Comparison of ENCODE assay signal across 29 cellular contexts in genomic region chr22:43504068-43504467, GRCh38.
"Had no signal": no experiment of that assay in that cellular context is flagged by ENCODE, and none has a peak within 500 bp of the region (broad histone marks: within the 10 kb centered on the region; RNA-seq: fewer than 3 reads in every experiment).

No MANE protein-coding gene starts in this region.

- H3K4me3 ChIP-seq: colonic mucosa, coronary artery, dorsolateral prefrontal cortex, esophagus muscularis mucosa, esophagus squamous epithelium, gastrocnemius medialis, gastroesophageal sphincter, heart left ventricle, heart right ventricle, hepatocyte had no signal

- H3K9me3 ChIP-seq: colonic mucosa, esophagus muscularis mucosa, esophagus squamous epithelium, gastrocnemius medialis, gastroesophageal sphincter, heart left ventricle, heart right ventricle had no signal

- H3K9me3 Mint-ChIP-seq: dendritic cell treated with granulocyte-macrophage colony-stimulating factor and Interleukin-4, amounts not matched to agents 40 ng/mL and 50 ng/mL, for 4 days; effector memory CD8-positive, alpha-beta T cell had no signal

- H3K27ac Mint-ChIP-seq: dendritic cell treated with granulocyte-macrophage colony-stimulating factor and Interleukin-4, amounts not matched to agents 40 ng/mL and 50 ng/mL, for 4 days; effector memory CD8-positive, alpha-beta T cell; endodermal cell had no signal

- H3K4me1 Mint-ChIP-seq: endodermal cell had no signal

- H2AFZ ChIP-seq: hepatocyte had no signal

- ATAC-seq: effector memory CD8-positive, alpha-beta T cell; esophagus mucosa; foreskin keratinocyte; gastrocnemius medialis; gastroesophageal sphincter; heart left ventricle; heart right ventricle had no signal

- H3K4me1 ChIP-seq: colonic mucosa, esophagus muscularis mucosa, esophagus squamous epithelium, foreskin keratinocyte, gastrocnemius medialis, gastroesophageal sphincter, heart left ventricle, heart right ventricle had no signal

- H3K36me3 ChIP-seq: colonic mucosa, esophagus muscularis mucosa, esophagus squamous epithelium, gastrocnemius medialis, gastroesophageal sphincter, heart left ventricle, heart right ventricle had no signal

- H3K4me2 ChIP-seq: hepatocyte had no signal

- DNase-seq: colonic mucosa; cortex of kidney; dermis blood vessel endothelial cell; dorsolateral prefrontal cortex; effector CD4-positive, alpha-beta T cell; effector CD8-positive, alpha-beta T cell; effector memory CD4-positive, alpha-beta T cell; effector memory CD8-positive, alpha-beta T cell; endodermal cell; erythroblast; esophagus squamous epithelium; foreskin fibroblast; foreskin keratinocyte; foreskin melanocyte; gastrocnemius medialis; glutamatergic neuron; head of caudate nucleus; heart left ventricle; heart right ventricle had no signal

- H3K79me2 ChIP-seq: hepatocyte had no signal

- H3K27me3 ChIP-seq: colonic mucosa, dorsolateral prefrontal cortex, foreskin keratinocyte, gastrocnemius medialis, heart right ventricle, hepatocyte had no signal

- FAIRE-seq: endometrium, endothelial cell of umbilical vein, frontal cortex had no signal

- H3K4me3 Mint-ChIP-seq: dendritic cell treated with granulocyte-macrophage colony-stimulating factor and Interleukin-4, amounts not matched to agents 40 ng/mL and 50 ng/mL, for 4 days; effector memory CD8-positive, alpha-beta T cell; endodermal cell had no signal

- H3K27ac ChIP-seq: colonic mucosa, coronary artery, dorsolateral prefrontal cortex, epithelial cell of prostate, esophagus muscularis mucosa, esophagus squamous epithelium, foreskin keratinocyte, gastrocnemius medialis, gastroesophageal sphincter, heart left ventricle, heart right ventricle, hepatocyte had no signal

- H3K27me3 Mint-ChIP-seq: dendritic cell treated with granulocyte-macrophage colony-stimulating factor and Interleukin-4, amounts not matched to agents 40 ng/mL and 50 ng/mL, for 4 days; effector memory CD8-positive, alpha-beta T cell had no signal
